Comparison of ENCODE assay signal across 1 cellular context in genomic region chr19:48993175-48994034, GRCh38.
TF ChIP-seq lines count a peak whose summit lies in the region.

GYS1 (minus strand) TSS chr19:48993309; CDS start chr19:48993112, 197 bp downstream.
RUVBL2 (plus strand) TSS chr19:48993887; CDS start chr19:48993912, 25 bp downstream.

TF ChIP-seq in K562, 482 proteins besides CTCF, POLR2A, EP300 and RAD21 (continued from another document and continues in another):
- peak; percentile 58 for TF ChIP-seq E2F8 (IDR thresholded peaks at IDR 0.05; ENCODE audit: low read depth, partially characterized antibody)
- TF ChIP-seq NEUROD1 (IDR thresholded peaks at IDR 0.05; ENCODE audit: borderline replicate concordance, low read depth, low read length, partially characterized antibody) = peak; percentile 77
- TF ChIP-seq MXD1 (CRISPR knock-in tag; IDR thresholded peaks at IDR 0.05; ENCODE audit: borderline replicate concordance, poor library complexity, severe bottlenecking) = no peak
- TF ChIP-seq ZC3H4 (CRISPR knock-in tag; IDR thresholded peaks at IDR 0.05; ENCODE audit: borderline replicate concordance) = no peak
- TF ChIP-seq CEBPB (tag; IDR thresholded peaks at IDR 0.05) = peak; percentile 79
- TF ChIP-seq EGR1 (conservative IDR thresholded peaks at IDR 0.05) = peak; percentile 85
- peak; percentile 86; the same call in 1 of the 2 replicates for TF ChIP-seq MBD2 (IDR thresholded peaks at IDR 0.05; ENCODE audit: borderline replicate concordance, low read depth)
- peak; percentile 40; the same call in 1 of the 2 replicates for TF ChIP-seq USF1 (CRISPR knock-in tag; IDR thresholded peaks at IDR 0.05)
- TF ChIP-seq ZNF318 (IDR thresholded peaks at IDR 0.05; ENCODE audit: borderline replicate concordance in 1 of 2, low read depth in 1 of 2) = no peak
- 0 out of 2 replicates have a peak, but pooled peaks have one; percentile 52 for TF ChIP-seq ZC3H8 (IDR thresholded peaks at IDR 0.05)
- peak; percentile 79 for TF ChIP-seq SNIP1 (IDR thresholded peaks at IDR 0.05; ENCODE audit: low read depth)
- peak; percentile 86 for TF ChIP-seq XRCC5 (IDR thresholded peaks at IDR 0.05; ENCODE audit: low read depth, low read length)
- no peak for TF ChIP-seq ILK (tag; IDR thresholded peaks at IDR 0.05; ENCODE audit: borderline replicate concordance, low read depth)
- TF ChIP-seq CBFB (CRISPR knock-in tag; IDR thresholded peaks at IDR 0.05) = 0 out of 2 replicates have a peak, but pooled peaks have one; percentile 12
- peak; percentile 87 to 89 for TF ChIP-seq NRF1 (conservative IDR thresholded peaks at IDR 0.05 in 1 of 2, IDR thresholded peaks at IDR 0.05 in 1 of 2)
- TF ChIP-seq SIX5 (IDR thresholded peaks at IDR 0.05; ENCODE audit: borderline replicate concordance in 1 of 2, insufficient read depth in 1 of 2, low read depth in 1 of 2, low read length in 2 of 2) = peak in 1 of 2 experiments; percentile 30; a peak in 1 of 4 replicates
- no peak for TF ChIP-seq NR2C2 (CRISPR knock-in tag; IDR thresholded peaks at IDR 0.05)
- peak; percentile 51; the same call in 1 of the 2 replicates for TF ChIP-seq NR2C2 (tag; IDR thresholded peaks at IDR 0.05)
- TF ChIP-seq ZHX1 (conservative IDR thresholded peaks at IDR 0.05; ENCODE audit: low read length) = no peak
- no peak for TF ChIP-seq NR4A1 (CRISPR knock-in tag; IDR thresholded peaks at IDR 0.05)
- no peak for TF ChIP-seq NR4A1 (tag; IDR thresholded peaks at IDR 0.05)
- peak; percentile 96 for TF ChIP-seq RB1 (IDR thresholded peaks at IDR 0.05; ENCODE audit: low read depth)
- no peak for TF ChIP-seq ZNF445 (CRISPR knock-in tag; IDR thresholded peaks at IDR 0.05; ENCODE audit: low read depth)
- TF ChIP-seq ZNF592 (IDR thresholded peaks at IDR 0.05) = no peak
- TF ChIP-seq CREBBP (IDR thresholded peaks at IDR 0.05; ENCODE audit: low read depth, low read length) = no peak
- TF ChIP-seq ZEB2 (IDR thresholded peaks at IDR 0.05) = no peak
- no peak for TF ChIP-seq SAFB2 (IDR thresholded peaks at IDR 0.05; ENCODE audit: borderline replicate concordance, low read depth, low read length, severe bottlenecking)
- no peak for TF ChIP-seq ZNF561 (CRISPR knock-in tag; conservative IDR thresholded peaks at IDR 0.05)
- peak; percentile 94 for TF ChIP-seq POLR2B (IDR thresholded peaks at IDR 0.05; ENCODE audit: low read depth, partially characterized antibody)
- no peak for TF ChIP-seq STAT5A (IDR thresholded peaks at IDR 0.05; ENCODE audit: borderline replicate concordance, low read length)
- TF ChIP-seq JUND (IDR thresholded peaks at IDR 0.05; ENCODE audit: borderline replicate concordance, low read depth, low read length) = peak; percentile 53
- no peak; the same call in 2 of the 3 replicates for TF ChIP-seq JUND (tag; IDR thresholded peaks at IDR 0.05; ENCODE audit: borderline replicate concordance, low read depth, low read length)
- no peak for TF ChIP-seq FOXP4 (CRISPR knock-in tag; IDR thresholded peaks at IDR 0.05; ENCODE audit: borderline replicate concordance)
- peak; percentile 28; the same call in 1 of the 2 replicates for TF ChIP-seq NFIC (IDR thresholded peaks at IDR 0.05)
- no peak for TF ChIP-seq LARP7 (IDR thresholded peaks at IDR 0.05)
- TF ChIP-seq ZNF785 (CRISPR knock-in tag; IDR thresholded peaks at IDR 0.05) = peak; percentile 64; the same call in 1 of the 2 replicates
- TF ChIP-seq MEIS2 (IDR thresholded peaks at IDR 0.05; ENCODE audit: partially characterized antibody) = peak; percentile 8
